Comparison of ENCODE assay signal across 1 cellular context in genomic region chr14:69151458-69152180, GRCh38.
TF ChIP-seq lines count a peak whose summit lies in the region.

No MANE protein-coding gene starts in this region.

TF ChIP-seq in HepG2, 621 proteins besides CTCF, POLR2A, EP300 and RAD21 (continued from another document and continues in another):
- TF ChIP-seq, protein P1, sequence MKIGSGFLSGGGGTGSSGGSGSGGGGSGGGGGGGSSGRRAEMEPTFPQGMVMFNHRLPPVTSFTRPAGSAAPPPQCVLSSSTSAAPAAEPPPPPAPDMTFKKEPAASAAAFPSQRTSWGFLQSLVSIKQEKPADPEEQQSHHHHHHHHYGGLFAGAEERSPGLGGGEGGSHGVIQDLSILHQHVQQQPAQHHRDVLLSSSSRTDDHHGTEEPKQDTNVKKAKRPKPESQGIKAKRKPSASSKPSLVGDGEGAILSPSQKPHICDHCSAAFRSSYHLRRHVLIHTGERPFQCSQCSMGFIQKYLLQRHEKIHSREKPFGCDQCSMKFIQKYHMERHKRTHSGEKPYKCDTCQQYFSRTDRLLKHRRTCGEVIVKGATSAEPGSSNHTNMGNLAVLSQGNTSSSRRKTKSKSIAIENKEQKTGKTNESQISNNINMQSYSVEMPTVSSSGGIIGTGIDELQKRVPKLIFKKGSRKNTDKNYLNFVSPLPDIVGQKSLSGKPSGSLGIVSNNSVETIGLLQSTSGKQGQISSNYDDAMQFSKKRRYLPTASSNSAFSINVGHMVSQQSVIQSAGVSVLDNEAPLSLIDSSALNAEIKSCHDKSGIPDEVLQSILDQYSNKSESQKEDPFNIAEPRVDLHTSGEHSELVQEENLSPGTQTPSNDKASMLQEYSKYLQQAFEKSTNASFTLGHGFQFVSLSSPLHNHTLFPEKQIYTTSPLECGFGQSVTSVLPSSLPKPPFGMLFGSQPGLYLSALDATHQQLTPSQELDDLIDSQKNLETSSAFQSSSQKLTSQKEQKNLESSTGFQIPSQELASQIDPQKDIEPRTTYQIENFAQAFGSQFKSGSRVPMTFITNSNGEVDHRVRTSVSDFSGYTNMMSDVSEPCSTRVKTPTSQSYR (CRISPR knock-in tag; IDR thresholded peaks at IDR 0.05; ENCODE audit: borderline replicate concordance): peak; percentile 19; the same call in 1 of the 2 replicates
- TF ChIP-seq SP5 (CRISPR knock-in tag; IDR thresholded peaks at IDR 0.05; ENCODE audit: borderline replicate concordance, low read depth) (0 out of 2 replicates have a peak, but pooled peaks have one; percentile 13), E2F2 (CRISPR knock-in tag; IDR thresholded peaks at IDR 0.05; ENCODE audit: borderline replicate concordance) (no peak), HMG20B (CRISPR knock-in tag; conservative IDR thresholded peaks at IDR 0.05) (no peak), ZFP36L1 (CRISPR knock-in tag; IDR thresholded peaks at IDR 0.05) (0 out of 2 replicates have a peak, but pooled peaks have one; percentile 17), SMARCC2 (IDR thresholded peaks at IDR 0.05) (no peak), ZBTB2 (CRISPR knock-in tag; IDR thresholded peaks at IDR 0.05; ENCODE audit: low read depth) (peak; percentile 96), THAP11 (CRISPR knock-in tag; IDR thresholded peaks at IDR 0.05) (peak; percentile 61), IRF9 (CRISPR knock-in tag; IDR thresholded peaks at IDR 0.05; ENCODE audit: borderline replicate concordance) (peak; percentile 65; the same call in 1 of the 2 replicates), YEATS4 (CRISPR knock-in tag; IDR thresholded peaks at IDR 0.05; ENCODE audit: borderline replicate concordance) (peak; percentile 71; the same call in 1 of the 2 replicates), KAT7 (CRISPR knock-in tag; IDR thresholded peaks at IDR 0.05; ENCODE audit: borderline replicate concordance) (no peak; the same call in 1 of the 2 replicates), ZNF549 (CRISPR knock-in tag; IDR thresholded peaks at IDR 0.05) (no peak), LBX2 (CRISPR knock-in tag; IDR thresholded peaks at IDR 0.05; ENCODE audit: borderline replicate concordance) (no peak), SATB2 (CRISPR knock-in tag; IDR thresholded peaks at IDR 0.05) (peak; percentile 79; the same call in 1 of the 2 replicates), KLF16 (CRISPR knock-in tag; IDR thresholded peaks at IDR 0.05) (0 out of 4 replicates have a peak, but pooled peaks of 1 of the 2 experiments have one; percentile 51), KMT2A (CRISPR knock-in tag; IDR thresholded peaks at IDR 0.05) (peak; percentile 53; the same call in 1 of the 2 replicates), GATAD2A (CRISPR knock-in tag; IDR thresholded peaks at IDR 0.05) (0 out of 2 replicates have a peak, but pooled peaks have one; percentile 8), E2F5 (CRISPR knock-in tag; conservative IDR thresholded peaks at IDR 0.05) (no peak), PAWR (CRISPR knock-in tag; IDR thresholded peaks at IDR 0.05; ENCODE audit: borderline replicate concordance) (no peak), REPIN1 (CRISPR knock-in tag; IDR thresholded peaks at IDR 0.05; ENCODE audit: borderline replicate concordance, low read depth) (peak; percentile 58; the same call in 1 of the 2 replicates), ZFX (CRISPR knock-in tag; IDR thresholded peaks at IDR 0.05; ENCODE audit: low read depth) (peak; percentile 99)
- TF ChIP-seq, protein P2, sequence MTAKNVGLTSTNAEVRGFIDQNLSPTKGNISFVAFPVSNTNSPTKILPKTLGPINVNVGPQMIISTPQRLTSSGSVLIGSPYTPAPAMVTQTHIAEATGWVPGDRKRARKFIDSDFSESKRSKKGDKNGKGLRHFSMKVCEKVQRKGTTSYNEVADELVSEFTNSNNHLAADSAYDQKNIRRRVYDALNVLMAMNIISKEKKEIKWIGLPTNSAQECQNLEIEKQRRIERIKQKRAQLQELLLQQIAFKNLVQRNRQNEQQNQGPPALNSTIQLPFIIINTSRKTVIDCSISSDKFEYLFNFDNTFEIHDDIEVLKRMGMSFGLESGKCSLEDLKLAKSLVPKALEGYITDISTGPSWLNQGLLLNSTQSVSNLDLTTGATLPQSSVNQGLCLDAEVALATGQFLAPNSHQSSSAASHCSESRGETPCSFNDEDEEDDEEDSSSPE (CRISPR knock-in tag; IDR thresholded peaks at IDR 0.05): peak; percentile 24; the same call in 1 of the 2 replicates
- TF ChIP-seq, protein P3, sequence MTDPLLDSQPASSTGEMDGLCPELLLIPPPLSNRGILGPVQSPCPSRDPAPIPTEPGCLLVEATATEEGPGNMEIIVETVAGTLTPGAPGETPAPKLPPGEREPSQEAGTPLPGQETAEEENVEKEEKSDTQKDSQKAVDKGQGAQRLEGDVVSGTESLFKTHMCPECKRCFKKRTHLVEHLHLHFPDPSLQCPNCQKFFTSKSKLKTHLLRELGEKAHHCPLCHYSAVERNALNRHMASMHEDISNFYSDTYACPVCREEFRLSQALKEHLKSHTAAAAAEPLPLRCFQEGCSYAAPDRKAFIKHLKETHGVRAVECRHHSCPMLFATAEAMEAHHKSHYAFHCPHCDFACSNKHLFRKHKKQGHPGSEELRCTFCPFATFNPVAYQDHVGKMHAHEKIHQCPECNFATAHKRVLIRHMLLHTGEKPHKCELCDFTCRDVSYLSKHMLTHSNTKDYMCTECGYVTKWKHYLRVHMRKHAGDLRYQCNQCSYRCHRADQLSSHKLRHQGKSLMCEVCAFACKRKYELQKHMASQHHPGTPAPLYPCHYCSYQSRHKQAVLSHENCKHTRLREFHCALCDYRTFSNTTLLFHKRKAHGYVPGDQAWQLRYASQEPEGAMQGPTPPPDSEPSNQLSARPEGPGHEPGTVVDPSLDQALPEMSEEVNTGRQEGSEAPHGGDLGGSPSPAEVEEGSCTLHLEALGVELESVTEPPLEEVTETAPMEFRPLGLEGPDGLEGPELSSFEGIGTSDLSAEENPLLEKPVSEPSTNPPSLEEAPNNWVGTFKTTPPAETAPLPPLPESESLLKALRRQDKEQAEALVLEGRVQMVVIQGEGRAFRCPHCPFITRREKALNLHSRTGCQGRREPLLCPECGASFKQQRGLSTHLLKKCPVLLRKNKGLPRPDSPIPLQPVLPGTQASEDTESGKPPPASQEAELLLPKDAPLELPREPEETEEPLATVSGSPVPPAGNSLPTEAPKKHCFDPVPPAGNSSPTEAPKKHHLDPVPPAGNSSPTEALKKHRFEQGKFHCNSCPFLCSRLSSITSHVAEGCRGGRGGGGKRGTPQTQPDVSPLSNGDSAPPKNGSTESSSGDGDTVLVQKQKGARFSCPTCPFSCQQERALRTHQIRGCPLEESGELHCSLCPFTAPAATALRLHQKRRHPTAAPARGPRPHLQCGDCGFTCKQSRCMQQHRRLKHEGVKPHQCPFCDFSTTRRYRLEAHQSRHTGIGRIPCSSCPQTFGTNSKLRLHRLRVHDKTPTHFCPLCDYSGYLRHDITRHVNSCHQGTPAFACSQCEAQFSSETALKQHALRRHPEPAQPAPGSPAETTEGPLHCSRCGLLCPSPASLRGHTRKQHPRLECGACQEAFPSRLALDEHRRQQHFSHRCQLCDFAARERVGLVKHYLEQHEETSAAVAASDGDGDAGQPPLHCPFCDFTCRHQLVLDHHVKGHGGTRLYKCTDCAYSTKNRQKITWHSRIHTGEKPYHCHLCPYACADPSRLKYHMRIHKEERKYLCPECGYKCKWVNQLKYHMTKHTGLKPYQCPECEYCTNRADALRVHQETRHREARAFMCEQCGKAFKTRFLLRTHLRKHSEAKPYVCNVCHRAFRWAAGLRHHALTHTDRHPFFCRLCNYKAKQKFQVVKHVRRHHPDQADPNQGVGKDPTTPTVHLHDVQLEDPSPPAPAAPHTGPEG (CRISPR knock-in tag; IDR thresholded peaks at IDR 0.05): peak; percentile 51; the same call in 1 of the 2 replicates
- TF ChIP-seq, protein P4, sequence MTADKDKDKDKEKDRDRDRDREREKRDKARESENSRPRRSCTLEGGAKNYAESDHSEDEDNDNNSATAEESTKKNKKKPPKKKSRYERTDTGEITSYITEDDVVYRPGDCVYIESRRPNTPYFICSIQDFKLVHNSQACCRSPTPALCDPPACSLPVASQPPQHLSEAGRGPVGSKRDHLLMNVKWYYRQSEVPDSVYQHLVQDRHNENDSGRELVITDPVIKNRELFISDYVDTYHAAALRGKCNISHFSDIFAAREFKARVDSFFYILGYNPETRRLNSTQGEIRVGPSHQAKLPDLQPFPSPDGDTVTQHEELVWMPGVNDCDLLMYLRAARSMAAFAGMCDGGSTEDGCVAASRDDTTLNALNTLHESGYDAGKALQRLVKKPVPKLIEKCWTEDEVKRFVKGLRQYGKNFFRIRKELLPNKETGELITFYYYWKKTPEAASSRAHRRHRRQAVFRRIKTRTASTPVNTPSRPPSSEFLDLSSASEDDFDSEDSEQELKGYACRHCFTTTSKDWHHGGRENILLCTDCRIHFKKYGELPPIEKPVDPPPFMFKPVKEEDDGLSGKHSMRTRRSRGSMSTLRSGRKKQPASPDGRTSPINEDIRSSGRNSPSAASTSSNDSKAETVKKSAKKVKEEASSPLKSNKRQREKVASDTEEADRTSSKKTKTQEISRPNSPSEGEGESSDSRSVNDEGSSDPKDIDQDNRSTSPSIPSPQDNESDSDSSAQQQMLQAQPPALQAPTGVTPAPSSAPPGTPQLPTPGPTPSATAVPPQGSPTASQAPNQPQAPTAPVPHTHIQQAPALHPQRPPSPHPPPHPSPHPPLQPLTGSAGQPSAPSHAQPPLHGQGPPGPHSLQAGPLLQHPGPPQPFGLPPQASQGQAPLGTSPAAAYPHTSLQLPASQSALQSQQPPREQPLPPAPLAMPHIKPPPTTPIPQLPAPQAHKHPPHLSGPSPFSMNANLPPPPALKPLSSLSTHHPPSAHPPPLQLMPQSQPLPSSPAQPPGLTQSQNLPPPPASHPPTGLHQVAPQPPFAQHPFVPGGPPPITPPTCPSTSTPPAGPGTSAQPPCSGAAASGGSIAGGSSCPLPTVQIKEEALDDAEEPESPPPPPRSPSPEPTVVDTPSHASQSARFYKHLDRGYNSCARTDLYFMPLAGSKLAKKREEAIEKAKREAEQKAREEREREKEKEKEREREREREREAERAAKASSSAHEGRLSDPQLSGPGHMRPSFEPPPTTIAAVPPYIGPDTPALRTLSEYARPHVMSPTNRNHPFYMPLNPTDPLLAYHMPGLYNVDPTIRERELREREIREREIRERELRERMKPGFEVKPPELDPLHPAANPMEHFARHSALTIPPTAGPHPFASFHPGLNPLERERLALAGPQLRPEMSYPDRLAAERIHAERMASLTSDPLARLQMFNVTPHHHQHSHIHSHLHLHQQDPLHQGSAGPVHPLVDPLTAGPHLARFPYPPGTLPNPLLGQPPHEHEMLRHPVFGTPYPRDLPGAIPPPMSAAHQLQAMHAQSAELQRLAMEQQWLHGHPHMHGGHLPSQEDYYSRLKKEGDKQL (CRISPR knock-in tag; IDR thresholded peaks at IDR 0.05; ENCODE audit: low read depth): peak; percentile 55; the same call in 1 of the 2 replicates
